ENCODE assay signal across 1 cellular context in genomic region chr5:154405078-154405792, GRCh38.
A peak's percentile ranks its signal among the peaks of the same experiment; 100 is the strongest.
TF ChIP-seq lines count a peak whose summit lies in the region.

No MANE protein-coding gene starts in this region.

TF ChIP-seq in GM12878, 131 proteins besides CTCF, POLR2A, EP300 and RAD21 (continues in another document):
- no peak for TF ChIP-seq CUX1 (IDR thresholded peaks at IDR 0.05; ENCODE audit: insufficient replicate concordance, low read depth, low read length)
- no peak for TF ChIP-seq CHD2 (IDR thresholded peaks at IDR 0.05; ENCODE audit: borderline replicate concordance, low read depth, low read length)
- no peak for TF ChIP-seq TAF1 (IDR thresholded peaks at IDR 0.05; ENCODE audit: borderline replicate concordance, low read depth, low read length)
- TF ChIP-seq IRF5 (IDR thresholded peaks at IDR 0.05; ENCODE audit: borderline replicate concordance), result no peak
- no peak for TF ChIP-seq GATAD2B (conservative IDR thresholded peaks at IDR 0.05; ENCODE audit: low read depth)
- TF ChIP-seq E4F1 (IDR thresholded peaks at IDR 0.05; ENCODE audit: borderline replicate concordance, partially characterized antibody), result no peak
- TF ChIP-seq SMAD5 (IDR thresholded peaks at IDR 0.05; ENCODE audit: low read depth), result no peak
- no peak for TF ChIP-seq NR2C2 (IDR thresholded peaks at IDR 0.05; ENCODE audit: borderline replicate concordance, control insufficient read depth, insufficient read length, low read depth)
- no peak for TF ChIP-seq SMAD1 (IDR thresholded peaks at IDR 0.05; ENCODE audit: low read depth, partially characterized antibody)
- 0 out of 2 replicates have a peak, but pooled peaks have one; percentile 14 for TF ChIP-seq RUNX3 (IDR thresholded peaks at IDR 0.05; ENCODE audit: low read length)
- no peak for TF ChIP-seq RAD51 (IDR thresholded peaks at IDR 0.05)
- TF ChIP-seq ZNF592 (IDR thresholded peaks at IDR 0.05), result peak; percentile 67; the same call in 1 of the 2 replicates
- 0 out of 2 replicates have a peak, but pooled peaks have one; percentile 23 for TF ChIP-seq CREM (IDR thresholded peaks at IDR 0.05; ENCODE audit: low read depth)
- TF ChIP-seq KLF5 (IDR thresholded peaks at IDR 0.05; ENCODE audit: partially characterized antibody), result no peak
- no peak for TF ChIP-seq TCF3 (IDR thresholded peaks at IDR 0.05; ENCODE audit: borderline replicate concordance, insufficient read depth, low read depth, low read length)
- no peak for TF ChIP-seq RELA (IDR thresholded peaks at IDR 0.05; ENCODE audit: borderline replicate concordance, partially characterized antibody)
- TF ChIP-seq KAT2A (conservative IDR thresholded peaks at IDR 0.05; ENCODE audit: control insufficient read depth, low read depth, low read length), result no peak
- peak; percentile 44; the same call in 1 of the 2 replicates for TF ChIP-seq IRF3 (IDR thresholded peaks at IDR 0.05)
- no peak for TF ChIP-seq NRF1 (conservative IDR thresholded peaks at IDR 0.05; ENCODE audit: low read depth, low read length)
- TF ChIP-seq DPF2 (IDR thresholded peaks at IDR 0.05), result no peak
- 0 out of 2 replicates have a peak, but pooled peaks have one; percentile 41 for TF ChIP-seq MEF2A (IDR thresholded peaks at IDR 0.05; ENCODE audit: insufficient read depth, low read depth, low read length)
- TF ChIP-seq SRF (IDR thresholded peaks at IDR 0.05; ENCODE audit: low read depth in 2 of 2, low read length in 2 of 2), result no peak
- peak; percentile 31; the same call in 1 of the 2 replicates for TF ChIP-seq IRF4 (IDR thresholded peaks at IDR 0.05; ENCODE audit: low read depth, low read length)
- no peak for TF ChIP-seq REST (IDR thresholded peaks at IDR 0.05; ENCODE audit: low read depth, low read length)
- no peak for TF ChIP-seq ATF7 (IDR thresholded peaks at IDR 0.05; ENCODE audit: low read depth)
- TF ChIP-seq MYB (IDR thresholded peaks at IDR 0.05; ENCODE audit: borderline replicate concordance, low read depth, low read length), result no peak
- TF ChIP-seq ZNF622 (IDR thresholded peaks at IDR 0.05), result no peak
- no peak for TF ChIP-seq JUNB (IDR thresholded peaks at IDR 0.05)
- no peak for TF ChIP-seq BCL11A (IDR thresholded peaks at IDR 0.05; ENCODE audit: low read depth, low read length)
- TF ChIP-seq ZZZ3 (IDR thresholded peaks at IDR 0.05; ENCODE audit: control insufficient read depth, insufficient read length, low read depth), result no peak
- TF ChIP-seq PML (IDR thresholded peaks at IDR 0.05; ENCODE audit: low read length), result no peak
- TF ChIP-seq LARP7 (IDR thresholded peaks at IDR 0.05), result 0 out of 2 replicates have a peak, but pooled peaks have one; percentile 43
- TF ChIP-seq PRDM15 (CRISPR knock-in tag; IDR thresholded peaks at IDR 0.05), result no peak
